ENCODE assay signal across 20 cellular contexts in the genomic region with DNA sequence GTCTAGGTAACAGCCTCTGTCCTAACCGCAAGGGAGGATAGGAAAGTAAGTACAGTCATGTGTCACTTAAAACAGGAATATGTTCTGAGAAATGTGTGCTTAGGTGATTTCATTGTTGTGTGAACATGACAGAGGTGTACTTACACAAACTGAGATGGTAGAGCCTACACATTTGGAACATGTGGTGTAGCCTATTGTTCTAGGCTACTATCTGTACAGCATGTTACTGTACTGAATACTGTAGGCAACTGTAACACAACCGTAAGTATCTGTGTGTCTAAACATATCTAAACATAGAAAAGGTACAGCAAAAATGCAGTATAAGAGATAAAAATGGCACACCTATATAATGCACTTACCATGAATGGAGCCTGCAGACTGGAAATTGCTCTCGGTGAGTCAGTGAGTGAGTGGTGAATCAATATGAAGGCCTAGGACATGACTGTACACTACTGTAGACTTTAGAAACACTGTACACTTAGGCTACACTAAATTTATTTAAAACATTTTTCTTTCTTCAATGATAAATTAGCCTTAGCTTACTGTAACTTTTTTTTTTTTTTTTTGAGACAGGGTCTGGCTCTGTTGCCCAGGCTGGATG. TPM values are rescaled to one million over a fixed set of nuclear protein-coding genes. Genes with fewer than 3 reads are reported as not detected.
DNase-seq lines count a peak whose midpoint lies in the region; ATAC-seq, FAIRE-seq and TF ChIP-seq lines count a peak whose summit lies in the region.
"Had no signal": no experiment of that assay in that cellular context is flagged by ENCODE, and none has a peak within 500 bp of the region (broad histone marks: within the 10 kb centered on the region; RNA-seq: fewer than 3 reads in every experiment).

No MANE protein-coding gene starts in this region.

- H3K23ac ChIP-seq in mesenchymal stem cell (ENCODE audit: low read length in 2 of 2), result no peak overlapping the region

- H3K27ac Mint-ChIP-seq in activated naive CD8-positive, alpha-beta T cell treated with anti-CD3 and anti-CD28 coated beads for 36 hours, result no peak overlapping the region
- H3K27ac Mint-ChIP-seq: activated naive CD8-positive, alpha-beta T cell; T-cell had no signal

- H2BK15ac ChIP-seq in mesenchymal stem cell (ENCODE audit: low read depth, poor library complexity, severe bottlenecking), result no peak overlapping the region

- H3K79me2 ChIP-seq in OCI-LY1 (ENCODE audit: insufficient read depth, low read length) (no peaks in the 10 kb centered on the region), K562 (ENCODE audit: control insufficient read depth, insufficient read depth, low read length) (no peaks in the 10 kb centered on the region)

- H3K9ac ChIP-seq in OCI-LY1 (ENCODE audit: low read length) (peak overlapping the region; percentile 55; the same call in 1 of the 2 replicates), K562 (ENCODE audit: insufficient read depth in 1 of 2, low read depth in 2 of 2, low read length in 2 of 2) (no peak overlapping the region), mesenchymal stem cell (ENCODE audit: low read length) (no peak overlapping the region)
- H3K9ac ChIP-seq: BLaER1 treated with 17β-estradiol and CSF1 and Interleukin-3, amounts not matched to agents 10 nM and 100 nM had no signal

- peak overlapping the region; percentile 89 for H3K27ac ChIP-seq in OCI-LY1 (ENCODE audit: low read depth, low read length, poor library complexity, severe bottlenecking)
- no peak overlapping the region for H3K27ac ChIP-seq in K562 (ENCODE audit: extremely low read depth, low read depth, low read length)
- no peak overlapping the region for H3K27ac ChIP-seq in mesenchymal stem cell (ENCODE audit: low read length, poor library complexity, severe bottlenecking)
- H3K27ac ChIP-seq: BLaER1 treated with 17β-estradiol and CSF1 and Interleukin-3, amounts not matched to agents 10 nM and 100 nM; heart left ventricle; HL-60; PC-9; skin epidermis had no signal

- H3K9me3 Mint-ChIP-seq in activated naive CD8-positive, alpha-beta T cell treated with anti-CD3 and anti-CD28 coated beads for 36 hours, result no peaks in the 10 kb centered on the region
- H3K9me3 Mint-ChIP-seq: T-cell had no signal

- no peak overlapping the region for H3K18ac ChIP-seq in mesenchymal stem cell (ENCODE audit: low read depth in 1 of 2, low read length in 2 of 2)

- H3K9me2 ChIP-seq in OCI-LY1 (ENCODE audit: low read depth, low read length), result no peaks in the 10 kb centered on the region

- H3K9me3 ChIP-seq in OCI-LY1 (ENCODE audit: low read length) (no peaks in the 10 kb centered on the region), K562 (replicated peaks; ENCODE audit: control insufficient read depth, insufficient read depth, low read depth, low read length) (no peaks in the 10 kb centered on the region), mesenchymal stem cell (ENCODE audit: control insufficient read depth, low read length) (no peaks in the 10 kb centered on the region)
- H3K9me3 ChIP-seq: heart left ventricle had no signal

- peak overlapping the region; percentile 54 for H3K4me2 ChIP-seq in OCI-LY1 (ENCODE audit: low read length)
- H3K4me2 ChIP-seq in K562 (ENCODE audit: insufficient read depth, low read length), result no peak overlapping the region
- H3K4me2 ChIP-seq in mesenchymal stem cell (ENCODE audit: low read length, poor library complexity, severe bottlenecking), result no peak overlapping the region
- H3K4me2 ChIP-seq: PC-9 had no signal

- no peaks in the 10 kb centered on the region for H3K27me3 ChIP-seq in OCI-LY1 (ENCODE audit: insufficient read depth, low read length)
- no peaks in the 10 kb centered on the region for H3K27me3 ChIP-seq in K562 (ENCODE audit: control insufficient read depth in 2 of 2, insufficient read depth in 2 of 2, low read length in 2 of 2)
- no peaks in the 10 kb centered on the region for H3K27me3 ChIP-seq in mesenchymal stem cell (ENCODE audit: control insufficient read depth in 1 of 2, insufficient read depth in 1 of 2, low read length in 2 of 2)
- H3K27me3 ChIP-seq: heart left ventricle had no signal

- no peaks in the 10 kb centered on the region for H3K4me1 Mint-ChIP-seq in activated naive CD8-positive, alpha-beta T cell treated with anti-CD3 and anti-CD28 coated beads for 36 hours

- H2AK5ac ChIP-seq in mesenchymal stem cell (ENCODE audit: low read length, severe bottlenecking), result no peak overlapping the region

- no peak for TF ChIP-seq EP300 in K562 (IDR thresholded peaks at IDR 0.05; ENCODE audit: low read length)

- no peak overlapping the region for H2BK120ac ChIP-seq in mesenchymal stem cell (ENCODE audit: low read depth, low read length)

- no peak for TF ChIP-seq CTCF in OCI-LY1 (IDR thresholded peaks at IDR 0.05; ENCODE audit: low read length)
- no peak for TF ChIP-seq CTCF in K562 (IDR thresholded peaks at IDR 0.05 in 2 of 3, conservative IDR thresholded peaks at IDR 0.05 in 1 of 3; ENCODE audit: insufficient read depth in 2 of 3, low read depth in 1 of 3, low read length in 3 of 3)

- H4K20me1 ChIP-seq in OCI-LY1 (ENCODE audit: insufficient read depth, low read length) (no peaks in the 10 kb centered on the region), K562 (replicated peaks; ENCODE audit: control insufficient read depth, insufficient read depth, low read length) (no peaks in the 10 kb centered on the region)
- H4K20me1 ChIP-seq: BLaER1 treated with 17β-estradiol and CSF1 and Interleukin-3, amounts not matched to agents 10 nM and 100 nM had no signal

- CTCF ChIA-PET in K562 (lab: Yijun Ruan, JAX; ENCODE audit: low intra/inter-chr PET ratio), result no interaction called here

- in situ Hi-C loops in K562 (cut with MboI), result no loop called here

- H3K36me3 ChIP-seq in OCI-LY1 (ENCODE audit: insufficient read depth, low read length) (no peaks in the 10 kb centered on the region), K562 (ENCODE audit: control insufficient read depth, insufficient read depth, low read length) (no peaks in the 10 kb centered on the region), mesenchymal stem cell (ENCODE audit: control insufficient read depth in 1 of 2, insufficient read depth in 2 of 2, low read depth in 1 of 2, low read length in 2 of 2) (no peaks in the 10 kb centered on the region)
- H3K36me3 ChIP-seq: heart left ventricle had no signal

- H4K8ac ChIP-seq in mesenchymal stem cell (ENCODE audit: low read length), result no peak overlapping the region

- WGBS in K562 (ENCODE audit: insufficient coverage, low coverage, missing lambda C conversion rate), result 82% methylated on average over 3 of the region's 3 CpGs
- WGBS in mesenchymal stem cell, result 100% methylated on average over 1 of the region's 3 CpGs

- no peak overlapping the region for H2AFZ ChIP-seq in OCI-LY1 (ENCODE audit: low read length)
- 0 out of 2 replicates have a peak overlapping the region, but pooled peaks have one; percentile 23 for H2AFZ ChIP-seq in K562 (ENCODE audit: low read depth, low read length)
- H2AFZ ChIP-seq in mesenchymal stem cell (ENCODE audit: low read depth, low read length), result no peak overlapping the region
- H2AFZ ChIP-seq: PC-9 had no signal

- H2BK12ac ChIP-seq in mesenchymal stem cell (ENCODE audit: low read length in 2 of 2), result no peak overlapping the region

- no peaks in the 10 kb centered on the region for H3K27me3 Mint-ChIP-seq in activated naive CD8-positive, alpha-beta T cell treated with anti-CD3 and anti-CD28 coated beads for 36 hours
- H3K27me3 Mint-ChIP-seq: activated naive CD8-positive, alpha-beta T cell; T-cell had no signal

- no peaks in the 10 kb centered on the region for H3K36me3 Mint-ChIP-seq in activated naive CD8-positive, alpha-beta T cell treated with anti-CD3 and anti-CD28 coated beads for 36 hours
- H3K36me3 Mint-ChIP-seq: activated naive CD8-positive, alpha-beta T cell; T-cell had no signal

- POLR2A ChIA-PET in K562 (lab: Yijun Ruan, JAX), result interaction anchor here (2.8 kb wide), 1 partner anchor 13 kb away, joined by 19 read pairs; a partner anchor contains a TSS

- no peak overlapping the region for H3K14ac ChIP-seq in mesenchymal stem cell (ENCODE audit: low read length in 2 of 2)

- no peak overlapping the region for H3K4me3 Mint-ChIP-seq in activated naive CD8-positive, alpha-beta T cell treated with anti-CD3 and anti-CD28 coated beads for 36 hours
- H3K4me3 Mint-ChIP-seq: activated naive CD8-positive, alpha-beta T cell; T-cell had no signal

- H2BK5ac ChIP-seq in mesenchymal stem cell (ENCODE audit: low read depth, low read length, poor library complexity, severe bottlenecking), result no peak overlapping the region

- H3K4me1 ChIP-seq in OCI-LY1 (ENCODE audit: insufficient read depth, low read length, severe bottlenecking), result peaks cover 49% of the 10 kb centered on the region
- peaks cover 0 to 4% of the 10 kb centered on the region in 2 experiments; a peak in 1 of 5 replicates for H3K4me1 ChIP-seq in K562 (replicated peaks in 1 of 2; ENCODE audit: control insufficient read depth in 2 of 2, insufficient read depth in 2 of 2, low read length in 2 of 2)
- H3K4me1 ChIP-seq in mesenchymal stem cell (ENCODE audit: control insufficient read depth, insufficient read depth, low read depth, low read length), result no peaks in the 10 kb centered on the region
- H3K4me1 ChIP-seq: heart left ventricle had no signal

- H3K4me3 ChIP-seq in OCI-LY1 (ENCODE audit: low read depth, low read length, poor library complexity, severe bottlenecking) (peak overlapping the region; percentile 39), K562 (no peak overlapping the region), mesenchymal stem cell (ENCODE audit: insufficient read depth in 1 of 2, low read depth in 1 of 2, low read length in 2 of 2) (no peak overlapping the region)
- H3K4me3 ChIP-seq: BLaER1 treated with 17β-estradiol and CSF1 and Interleukin-3, amounts not matched to agents 10 nM and 100 nM; heart left ventricle; PC-9; skin epidermis had no signal

- DNase-seq in ELR (ENCODE audit: low read depth), result peak; percentile 86
- no peak for DNase-seq in K562 (ENCODE audit: extremely low read depth in 1 of 4, low spot score in 3 of 4)
- peak; percentile 44 for DNase-seq in mesenchymal stem cell
- DNase-seq in GOT3 (lab: John Stamatoyannopoulos, UW), result no peak
- no peak for DNase-seq in activated naive CD8-positive, alpha-beta T cell treated with anti-CD3 and anti-CD28 coated beads for 36 hours
- DNase-seq in iPS-NIHi11 (ENCODE audit: low spot score), result no peak
- no peak for DNase-seq in cortex of kidney (lab: John Stamatoyannopoulos, UW)
- DNase-seq: activated CD8-positive, alpha-beta memory T cell treated with anti-CD3 and anti-CD28 coated beads, Interleukin-2, amount 50 U/mL, for 4 hours; heart left ventricle; NCI-H187 treated with DMSO at 0.1 percent for 48 hours; NCI-H510A; stimulated activated naive CD4-positive, alpha-beta T cell treated with Interleukin-2 at 50 U/mL for 16 hours; T-cell had no signal

- TF ChIP-seq RAD21 in K562 (CRISPR knock-in tag; conservative IDR thresholded peaks at IDR 0.05 in 1 of 2, IDR thresholded peaks at IDR 0.05 in 1 of 2), result no peak

- no peaks in the 10 kb centered on the region for H3K9me1 ChIP-seq in K562 (ENCODE audit: control insufficient read depth, insufficient read depth, low read length)

- FAIRE-seq in K562 (lab: Jason Lieb, UNC), result no peak
- FAIRE-seq: endometrium had no signal

- no peaks in the 10 kb centered on the region for H3F3A ChIP-seq in OCI-LY1 (ENCODE audit: insufficient read depth, low read length)

- no peaks in the 10 kb centered on the region for H3K79me1 ChIP-seq in mesenchymal stem cell (replicated peaks; ENCODE audit: low read length, poor library complexity, severe bottlenecking)

- no TSS peak for BruUV-seq in K562 (replicated peaks; lab: Mats Ljungman, UMichigan)

- no peak overlapping the region for H4K91ac ChIP-seq in mesenchymal stem cell (ENCODE audit: low read length)

- TF ChIP-seq POLR2A in K562 (conservative IDR thresholded peaks at IDR 0.05), result no peak

- ATAC-seq in K562, result no peak
- ATAC-seq: heart left ventricle, T-cell had no signal

- intact Hi-C loops in K562 (cut with micrococcal nuclease), result no loop called here

- no peak overlapping the region for H3K4ac ChIP-seq in mesenchymal stem cell (ENCODE audit: low read depth in 1 of 2, low read length in 2 of 2)

RNA-seq across cellular contexts. Expression of a gene that starts 13.2 kb away (rescaled TPM):
- total RNA-seq in K562 (2011; cell fraction: chromatin; rRNA removed; ENCODE audit: low replicate concordance), result 137 and 269 TPM in 2 replicates
- total RNA-seq in K562 (2011; cell fraction: nucleolus; rRNA removed), result 93.4 and 96.3 TPM in 2 replicates
- 70.5 and 93.0 TPM in 2 replicates for total RNA-seq in K562 (2011; cell fraction: nucleoplasm; rRNA removed)
- 45.3 and 49.0 TPM in 2 replicates for total RNA-seq in K562 (2014; rRNA removed)
- 99.2 and 135 TPM in 2 replicates for total RNA-seq in K562 (2014; rRNA removed; fragmentation: Illumina TruSeq; extraction: Trizol)
- 70.0 and 74.0 TPM in 2 replicates for total RNA-seq in K562 (2015; rRNA removed; fragmentation: Illumina TruSeq; extraction: Trizol)
- total RNA-seq in K562 (2021), result 90.8 and 100 TPM in 2 replicates
- polyA plus RNA-seq in K562 (2011; rRNA removed), result 28.6 and 31.0 TPM in 2 replicates
- polyA plus RNA-seq in K562 (2011; cell fraction: cytosol; rRNA removed), result 10.2 and 10.8 TPM in 2 replicates
- polyA plus RNA-seq in K562 (2011; cell fraction: nucleus; rRNA removed), result 15.5 and 18.7 TPM in 2 replicates
- polyA plus RNA-seq in K562 (2012), result 13.6 and 19.8 TPM in 2 replicates
- polyA plus RNA-seq in K562 (2014; fragmentation: Illumina TruSeq; extraction: Trizol), result 31.0 and 33.3 TPM in 2 replicates
- 10 to 100 TPM; 13.6 to 21.8 TPM for polyA plus RNA-seq in K562 (2014; fragmentation: Nextera tagmentation; extraction: Ambion mirVana)
- 47.5 and 57.7 TPM in 2 replicates for polyA plus RNA-seq in K562 (2014; rRNA removed)
- polyA minus RNA-seq in K562 (2011; rRNA and poly(A)+ RNA removed), result 157 and 236 TPM in 2 replicates
- polyA minus RNA-seq in K562 (2011; cell fraction: cytosol; rRNA and poly(A)+ RNA removed), result 51.0 and 56.2 TPM in 2 replicates
- polyA minus RNA-seq in K562 (2011; cell fraction: nucleus; rRNA and poly(A)+ RNA removed), result 73.0 and 111 TPM in 2 replicates
- 95.3 TPM for polyA plus RNA-seq in mesenchymal stem cell (2013, experiment 1 of 2)
- 102 TPM for polyA plus RNA-seq in mesenchymal stem cell (2013, experiment 2 of 2)
- total RNA-seq in activated naive CD8-positive, alpha-beta T cell treated with anti-CD3 and anti-CD28 coated beads for 36 hours, result 100 to 1,000 TPM; 152 to 158 TPM

RNA-seq across cellular contexts. Expression of a gene that starts 48.8 kb away (rescaled TPM):
- 9.7 and 14.4 TPM in 2 replicates for total RNA-seq in K562 (2011; cell fraction: chromatin; rRNA removed; ENCODE audit: low replicate concordance)
- total RNA-seq in K562 (2011; cell fraction: nucleolus; rRNA removed), result 3.7 and 5.9 TPM in 2 replicates
- total RNA-seq in K562 (2011; cell fraction: nucleoplasm; rRNA removed), result 9.1 and 23.2 TPM in 2 replicates
- 0.73 and 1.2 TPM in 2 replicates for total RNA-seq in K562 (2014; rRNA removed)
- total RNA-seq in K562 (2014; rRNA removed; fragmentation: Illumina TruSeq; extraction: Trizol), result 3.8 and 5.3 TPM in 2 replicates
- 3.4 and 4.1 TPM in 2 replicates for total RNA-seq in K562 (2015; rRNA removed; fragmentation: Illumina TruSeq; extraction: Trizol)
- 5.1 and 5.9 TPM in 2 replicates for total RNA-seq in K562 (2021)
- 5.8 and 6.6 TPM in 2 replicates for polyA plus RNA-seq in K562 (2011; rRNA removed)
- polyA plus RNA-seq in K562 (2011; cell fraction: cytosol; rRNA removed), result 3.0 and 3.8 TPM in 2 replicates
- 5.2 and 7.3 TPM in 2 replicates for polyA plus RNA-seq in K562 (2011; cell fraction: nucleus; rRNA removed)
- 4.6 and 4.8 TPM in 2 replicates for polyA plus RNA-seq in K562 (2012)
- polyA plus RNA-seq in K562 (2014; fragmentation: Illumina TruSeq; extraction: Trizol), result 4.1 and 4.5 TPM in 2 replicates
- 1 to 10 TPM; 3.5 to 3.8 TPM for polyA plus RNA-seq in K562 (2014; fragmentation: Nextera tagmentation; extraction: Ambion mirVana)
- 3.4 and 4.1 TPM in 2 replicates for polyA plus RNA-seq in K562 (2014; rRNA removed)
- polyA minus RNA-seq in K562 (2011; rRNA and poly(A)+ RNA removed), result 1.8 and 6.4 TPM in 2 replicates
- polyA minus RNA-seq in K562 (2011; cell fraction: cytosol; rRNA and poly(A)+ RNA removed), result 1.3 and 4.0 TPM in 2 replicates
- polyA minus RNA-seq in K562 (2011; cell fraction: nucleus; rRNA and poly(A)+ RNA removed), result 1.1 and 2.2 TPM in 2 replicates
- 6.3 TPM for polyA plus RNA-seq in mesenchymal stem cell (2013, experiment 1 of 2)
- 6.9 TPM for polyA plus RNA-seq in mesenchymal stem cell (2013, experiment 2 of 2)
- total RNA-seq in activated naive CD8-positive, alpha-beta T cell treated with anti-CD3 and anti-CD28 coated beads for 36 hours, result 10 to 100 TPM in 1 of 2 experiments, 1 to 10 TPM in 1; 8.7 to 12.3 TPM

Comparison
In these comparisons a context has a peak if more than half of its experiments do, and no peak if none do; other contexts are left out.
1. DNase-seq: peak in ELR (single experiment) and mesenchymal stem cell (single experiment); none in K562 (0 of 4), GOT3 (single experiment), activated naive CD8-positive, alpha-beta T cell treated with anti-CD3 and anti-CD28 coated beads for 36 hours (single experiment), iPS-NIHi11 (single experiment) and cortex of kidney (single experiment).